26 cellular contexts compared by ENCODE assay signal in the genomic region with DNA sequence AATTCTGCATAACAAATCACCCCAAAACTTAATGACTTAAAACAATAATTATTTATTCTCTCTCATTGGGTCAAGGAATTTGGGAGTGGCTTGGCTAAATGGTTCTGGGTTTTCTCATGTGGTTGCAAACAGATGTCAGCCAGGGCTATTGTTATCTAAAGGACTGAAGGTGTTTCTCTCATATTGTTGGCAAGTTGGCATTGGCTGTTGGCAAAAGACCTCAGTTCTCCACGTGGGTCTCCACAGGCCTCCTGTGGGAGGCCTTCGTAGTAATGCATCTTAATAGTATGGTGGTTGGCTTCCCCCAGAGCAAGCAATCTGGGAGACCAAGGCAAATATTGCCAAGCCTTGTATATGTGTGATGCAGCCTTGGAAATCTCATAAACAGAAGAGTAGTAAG. TPM values are rescaled to one million over a fixed set of nuclear protein-coding genes. Genes with fewer than 3 reads are reported as not detected.
"Had no signal": no experiment of that assay in that cellular context is flagged by ENCODE, and none has a peak within 500 bp of the region (broad histone marks: within the 10 kb centered on the region; RNA-seq: fewer than 3 reads in every experiment).

No MANE protein-coding gene starts in this region.

- H3K27me3 ChIP-seq: colonic mucosa, gastrocnemius medialis, sigmoid colon, testis, tibial artery had no signal

- H3K27ac ChIP-seq: colonic mucosa, epithelial cell of prostate, gastrocnemius medialis, neural progenitor cell, parathyroid adenoma, sigmoid colon, skin epidermis, spleen, testis, tibial artery had no signal

- H3K9ac ChIP-seq: neural progenitor cell, parathyroid adenoma had no signal

- H3K36me3 ChIP-seq: colonic mucosa, gastrocnemius medialis, neural progenitor cell, sigmoid colon, spleen, tibial artery had no signal

- H3K79me2 ChIP-seq: parathyroid adenoma had no signal

- H3K4me2 ChIP-seq: neural progenitor cell had no signal

- H3K4me3 ChIP-seq: colonic mucosa, gastrocnemius medialis, mucosa of descending colon, neural progenitor cell, sigmoid colon, skin epidermis, spleen, testis, tibial artery had no signal

- H3K4me1 ChIP-seq: colonic mucosa, gastrocnemius medialis, parathyroid adenoma, spleen, testis, tibial artery had no signal

- H3K9me3 ChIP-seq: colonic mucosa, gastrocnemius medialis, mucosa of descending colon, sigmoid colon, spleen, testis, tibial artery had no signal

- DNase-seq: colonic mucosa; effector CD8-positive, alpha-beta T cell; endodermal cell; foreskin fibroblast; gastrocnemius medialis; head of caudate nucleus; hypothalamus; immature natural killer cell; islet precursor cell; kidney glomerular epithelial cell; mesenchymal stem cell; mucosa of descending colon; naive thymus-derived CD4-positive, alpha-beta T cell; sigmoid colon; spleen; stimulated activated CD4-positive, alpha-beta T cell treated with anti-CD3 and anti-CD28 coated beads, Interleukin-4, amount 100 ng/mL, for 4 hours; stimulated activated naive CD8-positive, alpha-beta T cell treated with anti-CD3 and anti-CD28 coated beads, Interleukin-15, Interleukin-2, amounts not matched to agents 100 U/mL and 50 U/mL, for 24 hours; substantia nigra; testis had no signal

- ATAC-seq: gastrocnemius medialis; mucosa of descending colon; naive thymus-derived CD4-positive, alpha-beta T cell; stimulated activated memory B cell treated with anti-CD40 and anti-IgM and Interleukin-4, amounts not matched to agents 10 μg/mL and 1 μg/mL and 100 μg/mL, for 72 hours; stimulated activated naive CD8-positive, alpha-beta T cell treated with anti-CD3 and anti-CD28 coated beads, Interleukin-15, Interleukin-2, amounts not matched to agents 100 U/mL and 50 U/mL, for 24 hours had no signal

- H2AFZ ChIP-seq: neural progenitor cell, parathyroid adenoma had no signal

RNA-seq across cellular contexts. Expression of a gene that starts 14.4 kb away (rescaled TPM):
- total RNA-seq: lung microvascular endothelial cell had no signal
- polyA plus RNA-seq: immature natural killer cell; naive thymus-derived CD4-positive, alpha-beta T cell had no signal
